Comparison of ENCODE assay signal across 4 cellular contexts in genomic region chr3:89335693-89336092, GRCh38.
"Had no signal": no experiment of that assay in that cellular context is flagged by ENCODE, and none has a peak within 500 bp of the region (broad histone marks: within the 10 kb centered on the region; RNA-seq: fewer than 3 reads in every experiment).

No MANE protein-coding gene starts in this region.

- H3K27ac ChIP-seq: HL-60 had no signal

- H3K4me3 ChIP-seq: K562 had no signal

- DNase-seq: IMR-90, KBM-7 had no signal
